In genomic region chr2:226792155-226792871, GRCh38 we compare ENCODE assay signal across 1 cellular context.
TF ChIP-seq lines count a peak whose summit lies in the region.

No MANE protein-coding gene starts in this region.

TF ChIP-seq in H1, 55 proteins besides CTCF, POLR2A, EP300 and RAD21:
- TF ChIP-seq HDAC6 (IDR thresholded peaks at IDR 0.05; ENCODE audit: low read depth, low read length) (no peak), NANOG (IDR thresholded peaks at IDR 0.05; ENCODE audit: insufficient read depth, low read depth, low read length, poor library complexity, severe bottlenecking) (no peak), CTBP2 (IDR thresholded peaks at IDR 0.05; ENCODE audit: borderline replicate concordance, insufficient read depth, insufficient read length, low read length) (no peak)
